In the genomic region with DNA sequence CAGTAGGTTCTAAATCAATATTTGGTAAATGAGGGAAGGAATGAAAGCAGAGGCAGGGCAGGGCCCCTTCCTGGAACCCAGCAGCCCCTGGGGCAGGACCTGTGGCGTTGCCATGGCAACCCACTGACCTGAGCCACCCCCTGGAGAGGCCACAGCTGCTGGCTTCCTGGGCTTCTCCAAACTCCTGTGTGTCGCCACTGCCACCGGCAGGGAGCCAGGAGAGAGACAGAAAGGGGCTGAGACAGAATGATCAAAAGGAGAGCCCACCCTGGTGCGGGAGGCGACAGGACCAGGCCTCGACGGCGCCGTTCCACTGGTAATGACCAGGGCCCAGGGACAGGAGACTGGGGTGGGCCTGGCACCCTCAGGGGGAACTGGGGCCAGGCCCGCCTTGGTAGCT, we compare ENCODE assay signal across 25 cellular contexts. TPM values are rescaled to one million over a fixed set of nuclear protein-coding genes. Genes with fewer than 3 reads are reported as not detected.
DNase-seq lines count a peak whose midpoint lies in the region; ATAC-seq and TF ChIP-seq lines count a peak whose summit lies in the region.
"Had no signal": no experiment of that assay in that cellular context is flagged by ENCODE, and none has a peak within 500 bp of the region (broad histone marks: within the 10 kb centered on the region; RNA-seq: fewer than 3 reads in every experiment).

No MANE protein-coding gene starts in this region.

- no peaks in the 10 kb centered on the region for H3K27me3 ChIP-seq in HAP-1 (ENCODE audit: low read depth)
- peaks cover 94% of the 10 kb centered on the region for H3K27me3 ChIP-seq in WERI-Rb-1 (ENCODE audit: insufficient read depth, low read depth, severe bottlenecking)
- H3K27me3 ChIP-seq: colonic mucosa, uterus had no signal

- in situ Hi-C loops in HAP-1 (cut with MboI; ENCODE audit: low sequenced_read_pairs): no loop called here

- H3K9me3 ChIP-seq in HAP-1: no peaks in the 10 kb centered on the region
- no peaks in the 10 kb centered on the region for H3K9me3 ChIP-seq in WERI-Rb-1 (ENCODE audit: severe bottlenecking)
- H3K9me3 ChIP-seq: colonic mucosa, uterus had no signal

- H3K36me3 Mint-ChIP-seq in Calu3 (ENCODE audit: insufficient read depth, unreplicated experiment): no peaks in the 10 kb centered on the region
- no peaks in the 10 kb centered on the region for H3K36me3 Mint-ChIP-seq in activated CD8-positive, alpha-beta T cell treated with anti-CD3 and anti-CD28 coated beads, Interleukin-2, amount 10 ng/mL, durations not matched to agents 7 days and 5 days (ENCODE audit: low read depth)
- H3K36me3 Mint-ChIP-seq: activated naive CD4-positive, alpha-beta T cell treated with anti-CD3 and anti-CD28 coated beads, Interleukin-2, amount 50 U/mL, for 24 hours; CD8-positive, alpha-beta T cell had no signal

- no peaks in the 10 kb centered on the region for H3K27me3 Mint-ChIP-seq in Calu3 (ENCODE audit: unreplicated experiment)
- peaks cover 12% of the 10 kb centered on the region for H3K27me3 Mint-ChIP-seq in activated CD8-positive, alpha-beta T cell treated with anti-CD3 and anti-CD28 coated beads, Interleukin-2, amount 10 ng/mL, durations not matched to agents 7 days and 5 days (ENCODE audit: low read depth)

- no peaks in the 10 kb centered on the region for H3K9me3 Mint-ChIP-seq in Calu3 (ENCODE audit: low read depth, unreplicated experiment)
- no peaks in the 10 kb centered on the region for H3K9me3 Mint-ChIP-seq in activated CD8-positive, alpha-beta T cell treated with anti-CD3 and anti-CD28 coated beads, Interleukin-2, amount 10 ng/mL, durations not matched to agents 7 days and 5 days (ENCODE audit: insufficient read depth)
- H3K9me3 Mint-ChIP-seq: activated CD8-positive, alpha-beta T cell treated with anti-CD3 and anti-CD28 coated beads for 36 hours; activated naive CD4-positive, alpha-beta T cell treated with anti-CD3 and anti-CD28 coated beads, Interleukin-2, amount 50 U/mL, for 24 hours; CD8-positive, alpha-beta T cell had no signal

- CTCF ChIA-PET in Calu3 (lab: Charles Lee): interaction anchor here (0.6 kb wide), 1 partner anchor 380 kb away, joined by 3 read pairs; no protein-coding TSS in a partner anchor
- CTCF ChIA-PET in activated CD8-positive, alpha-beta T cell treated with anti-CD3 and anti-CD28 coated beads, Interleukin-2, amount 10 ng/mL, durations not matched to agents 7 days and 5 days (lab: Charles Lee): no interaction called here

- no peak overlapping the region for H3K27ac ChIP-seq in WERI-Rb-1
- H3K27ac ChIP-seq: colonic mucosa, parathyroid adenoma, uterus had no signal

- H3K4me3 Mint-ChIP-seq in Calu3 (ENCODE audit: low read depth, unreplicated experiment): no peak overlapping the region
- H3K4me3 Mint-ChIP-seq in activated CD8-positive, alpha-beta T cell treated with anti-CD3 and anti-CD28 coated beads, Interleukin-2, amount 10 ng/mL, durations not matched to agents 7 days and 5 days: no peak overlapping the region
- H3K4me3 Mint-ChIP-seq: activated CD8-positive, alpha-beta T cell treated with anti-CD3 and anti-CD28 coated beads for 36 hours; activated naive CD4-positive, alpha-beta T cell treated with anti-CD3 and anti-CD28 coated beads, Interleukin-2, amount 50 U/mL, for 24 hours; CD8-positive, alpha-beta T cell had no signal

- peak; percentile 24 for DNase-seq in Calu3
- DNase-seq in HAP-1 (ENCODE audit: low spot score in 2 of 2): peak; percentile 13 to 56
- DNase-seq in RPMI8226: peak; percentile 8
- DNase-seq in iPS-NIHi7 (ENCODE audit: extremely low spot score): peak; percentile 74
- no peak for DNase-seq in activated CD4-positive, CD25-positive, alpha-beta regulatory T cell treated with anti-CD3 and anti-CD28 coated beads, Interleukin-2, amount 50 U/mL, for 72 hours
- no peak for DNase-seq in WERI-Rb-1
- no peak for DNase-seq in activated CD8-positive, alpha-beta T cell treated with anti-CD3 and anti-CD28 coated beads, Interleukin-2, amount 10 ng/mL, durations not matched to agents 7 days and 5 days
- DNase-seq: activated CD8-positive, alpha-beta T cell treated with anti-CD3 and anti-CD28 coated beads for 36 hours; activated T-cell treated with anti-CD3 and anti-CD28 coated beads, Interleukin-2, amount 50 U/mL, for 48 hours; CD8-positive, alpha-beta T cell; colonic mucosa; GDM1; NCI-H2029; NCI-H526 treated with DMSO at 0.1 percent for 48 hours; stimulated activated CD4-positive, alpha-beta T cell treated with anti-CD3 and anti-CD28 coated beads, Interleukin-4, amount 100 ng/mL, for 1 hour; T-helper 1 cell; uterus had no signal

- peak overlapping the region; percentile 11 for H3K27ac Mint-ChIP-seq in Calu3 (ENCODE audit: unreplicated experiment)
- no peak overlapping the region for H3K27ac Mint-ChIP-seq in activated CD8-positive, alpha-beta T cell treated with anti-CD3 and anti-CD28 coated beads, Interleukin-2, amount 10 ng/mL, durations not matched to agents 7 days and 5 days
- H3K27ac Mint-ChIP-seq: activated CD8-positive, alpha-beta T cell treated with anti-CD3 and anti-CD28 coated beads for 36 hours; activated naive CD4-positive, alpha-beta T cell treated with anti-CD3 and anti-CD28 coated beads, Interleukin-2, amount 50 U/mL, for 24 hours; CD8-positive, alpha-beta T cell had no signal

- TF ChIP-seq CTCF in Calu3 (IDR thresholded peaks at IDR 0.05; ENCODE audit: unreplicated experiment) (no peak), WERI-Rb-1 (IDR thresholded peaks at IDR 0.05; ENCODE audit: low read depth, low read length) (no peak)

- intact Hi-C loops in Calu3 (cut with micrococcal nuclease; ENCODE audit: unreplicated experiment): no loop called here

- peaks cover 15% of the 10 kb centered on the region for H3K4me1 ChIP-seq in HAP-1
- H3K4me1 ChIP-seq: colonic mucosa, parathyroid adenoma, uterus had no signal

- no peak for ATAC-seq in GM18498 (IDR thresholded peaks at IDR 0.05; ENCODE audit: unreplicated experiment)
- ATAC-seq in activated CD8-positive, alpha-beta T cell treated with anti-CD3 and anti-CD28 coated beads, Interleukin-2, amount 10 ng/mL, durations not matched to agents 7 days and 5 days: no peak
- ATAC-seq: activated CD8-positive, alpha-beta T cell treated with anti-CD3 and anti-CD28 coated beads for 36 hours; CD8-positive, alpha-beta T cell; GM12878 had no signal

- BruUV-seq in Calu3 (replicated peaks; lab: Mats Ljungman, UMichigan): no TSS peak

- POLR2A ChIA-PET in activated CD8-positive, alpha-beta T cell treated with anti-CD3 and anti-CD28 coated beads, Interleukin-2, amount 10 ng/mL, durations not matched to agents 7 days and 5 days (lab: Charles Lee): no interaction called here

- peaks cover 19% of the 10 kb centered on the region for H3K4me1 Mint-ChIP-seq in Calu3 (ENCODE audit: low read depth, unreplicated experiment)
- no peaks in the 10 kb centered on the region for H3K4me1 Mint-ChIP-seq in activated CD8-positive, alpha-beta T cell treated with anti-CD3 and anti-CD28 coated beads, Interleukin-2, amount 10 ng/mL, durations not matched to agents 7 days and 5 days (ENCODE audit: low read depth)
- H3K4me1 Mint-ChIP-seq: activated naive CD4-positive, alpha-beta T cell treated with anti-CD3 and anti-CD28 coated beads, Interleukin-2, amount 50 U/mL, for 24 hours had no signal

- H3K4me3 ChIP-seq in HAP-1 (no peak overlapping the region), WERI-Rb-1 (ENCODE audit: low read depth, low read length) (no peak overlapping the region)
- H3K4me3 ChIP-seq: colonic mucosa, GM12878, uterus had no signal

- H3K36me3 ChIP-seq in HAP-1 (replicated peaks): no peaks in the 10 kb centered on the region
- H3K36me3 ChIP-seq in WERI-Rb-1: no peaks in the 10 kb centered on the region
- H3K36me3 ChIP-seq: colonic mucosa, uterus had no signal

RNA-seq across cellular contexts. Expression of gene RFX4, which starts 18.2 kb away (rescaled TPM):
- 0.27 TPM in 1 of 2 replicates, not detected in the other for total RNA-seq in Calu3 (2022)
- total RNA-seq in activated CD8-positive, alpha-beta T cell treated with anti-CD3 and anti-CD28 coated beads, Interleukin-2, amount 10 ng/mL, durations not matched to agents 7 days and 5 days: not detected
- total RNA-seq: activated CD8-positive, alpha-beta T cell treated with anti-CD3 and anti-CD28 coated beads for 36 hours; CD8-positive, alpha-beta T cell; colonic mucosa; GM12878; lower leg skin; MCF 10A; RPMI7951; skeletal muscle tissue; uterus had no signal

Comparison
In these comparisons a context has a peak if more than half of its experiments do, and no peak if none do; other contexts are left out.
1. DNase-seq: peak in Calu3 (single experiment), HAP-1 (2 of 2), RPMI8226 (single experiment) and iPS-NIHi7 (single experiment); none in activated CD4-positive, CD25-positive, alpha-beta regulatory T cell treated with anti-CD3 and anti-CD28 coated beads, Interleukin-2, amount 50 U/mL, for 72 hours (single experiment), WERI-Rb-1 (single experiment) and activated CD8-positive, alpha-beta T cell treated with anti-CD3 and anti-CD28 coated beads, Interleukin-2, amount 10 ng/mL, durations not matched to agents 7 days and 5 days (single experiment).